8 cellular contexts compared by ENCODE assay signal in the genomic region with DNA sequence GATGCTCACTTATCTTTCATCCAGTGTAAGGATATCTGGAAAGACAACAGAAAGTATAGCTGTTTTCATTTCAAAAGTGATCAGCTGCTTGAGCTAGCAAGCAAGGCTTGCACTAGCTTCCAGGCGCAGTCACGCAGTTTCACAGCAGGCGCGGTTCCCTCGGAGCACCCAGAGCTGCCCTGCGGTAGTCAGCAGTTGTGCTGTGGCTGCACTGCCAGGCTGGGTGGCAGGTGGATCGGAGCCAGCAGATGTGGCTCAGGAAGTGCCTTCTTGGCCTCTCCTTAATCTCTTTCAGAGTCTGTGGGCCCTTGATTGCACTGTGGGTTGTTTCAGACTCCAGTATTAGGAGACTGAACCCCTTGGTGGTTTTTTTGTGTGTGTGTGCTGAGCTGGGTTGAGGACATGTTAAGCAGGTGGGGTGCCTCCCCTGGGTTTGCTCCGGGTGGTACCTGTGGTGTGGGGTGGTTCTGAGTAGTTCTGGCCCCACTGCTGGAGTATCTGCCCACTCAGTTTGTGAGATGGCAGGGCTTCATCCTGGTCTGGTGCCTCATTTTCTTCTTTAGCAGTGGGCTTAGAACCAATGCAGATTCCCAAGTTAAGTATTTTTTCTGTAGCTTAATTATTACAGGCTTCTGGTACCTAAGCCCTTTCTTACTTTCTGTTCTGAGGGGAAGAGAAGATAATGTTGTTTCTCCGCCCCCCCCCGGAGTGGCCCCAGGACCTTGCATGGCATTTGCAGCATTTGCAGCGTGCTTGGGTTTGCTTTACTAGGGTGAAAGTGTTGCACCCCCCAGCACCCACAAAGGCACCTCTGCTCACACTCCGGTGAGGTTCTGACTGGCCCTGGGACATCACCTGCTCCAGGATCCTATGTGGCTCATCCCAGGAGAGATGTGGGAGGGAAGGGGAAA. TPM values are rescaled to one million over a fixed set of nuclear protein-coding genes. Genes with fewer than 3 reads are reported as not detected.
DNase-seq lines count a peak whose midpoint lies in the region; ATAC-seq, FAIRE-seq and TF ChIP-seq lines count a peak whose summit lies in the region.

No MANE protein-coding gene starts in this region.

- H3K4me3 ChIP-seq in GM12878 (peak overlapping the region; percentile 30; the same call in 1 of the 2 replicates), Karpas-422 (ENCODE audit: low read length) (no peak overlapping the region)

- peaks cover 98% of the 10 kb centered on the region for H3K79me2 ChIP-seq in GM12878 (ENCODE audit: control insufficient read depth, insufficient read depth, low read length)
- H3K79me2 ChIP-seq in Karpas-422 (ENCODE audit: low read length) = peaks cover 98% of the 10 kb centered on the region

- peak overlapping the region; percentile 59 for H3K9ac ChIP-seq in GM12878 (ENCODE audit: control insufficient read depth, insufficient read depth, low read length)
- H3K9ac ChIP-seq in Karpas-422 (ENCODE audit: low read length) = no peak overlapping the region

- H4K20me1 ChIP-seq in GM12878 (ENCODE audit: control insufficient read depth, insufficient read depth) (no peaks in the 10 kb centered on the region), Karpas-422 (ENCODE audit: insufficient read depth, low read depth, low read length) (peaks cover 29% of the 10 kb centered on the region; the same call in 1 of the 2 replicates)

- WGBS in GM12878 (ENCODE audit: insufficient coverage, insufficient replicate concordance, low lambda C conversion rate, missing lambda C conversion rate) = 59% methylated on average over 12 of the region's 12 CpGs

- intact Hi-C loops in GM12878 (cut with micrococcal nuclease; ENCODE audit: unreplicated experiment) = loop anchor here (2.0 kb wide), 1 partner anchor 17 kb away; a partner anchor contains a TSS

- no TSS peak for BruUV-seq in GM12878 (replicated peaks; lab: Mats Ljungman, UMichigan)

- H3K9me3 Mint-ChIP-seq in stimulated activated memory B cell treated with anti-CD40 and anti-IgM and Interleukin-4, amounts not matched to agents 10 μg/mL and 1 μg/mL and 100 μg/mL, for 72 hours = no peaks in the 10 kb centered on the region

- no peaks in the 10 kb centered on the region for H3K9me2 ChIP-seq in Karpas-422 (replicated peaks; ENCODE audit: insufficient read depth, low read length)

- SMC1A ChIA-PET in GM12878 (lab: Charles Lee; ENCODE audit: uncharacterized antibody, unreplicated experiment) = interaction anchor here (0.9 to 4.8 kb wide), 11 partner anchors 7 to 235 kb away, joined by 3 to 41 read pairs (median 8); a partner anchor contains a TSS

- H3K36me3 ChIP-seq in GM12878 (ENCODE audit: control insufficient read depth in 2 of 2, insufficient read depth in 2 of 2, low read length in 1 of 2) (peaks cover 5 to 17% of the 10 kb centered on the region in 2 experiments; a peak in 3 of 4 replicates), Karpas-422 (ENCODE audit: insufficient read depth, low read length) (no peaks in the 10 kb centered on the region)

- in situ Hi-C loops in GM12878 (cut with MboI) = loop anchor here (10.0 kb wide), 3 partner anchors 355 to 975 kb away; a partner anchor contains a TSS

- H2AFZ ChIP-seq in GM12878 (ENCODE audit: control insufficient read depth, low read depth, low read length) = no peak overlapping the region
- no peak overlapping the region for H2AFZ ChIP-seq in Karpas-422 (ENCODE audit: low read length)

- FAIRE-seq in GM12878 (lab: Jason Lieb, UNC) = no peak

- H3K4me2 ChIP-seq in GM12878 (ENCODE audit: control insufficient read depth, insufficient read depth) = peak overlapping the region; percentile 76
- H3K4me2 ChIP-seq in Karpas-422 (ENCODE audit: low read depth, low read length, poor library complexity, severe bottlenecking) = no peak overlapping the region

- H3K4me3 Mint-ChIP-seq in stimulated activated memory B cell treated with anti-CD40 and anti-IgM and Interleukin-4, amounts not matched to agents 10 μg/mL and 1 μg/mL and 100 μg/mL, for 72 hours = peak overlapping the region; percentile 13

- TF ChIP-seq CTCF in GM12878 (IDR thresholded peaks at IDR 0.05 in 2 of 3, conservative IDR thresholded peaks at IDR 0.05 in 1 of 3; ENCODE audit: control insufficient read depth in 2 of 3, extremely low read depth in 1 of 3, insufficient read depth in 1 of 3, low read depth in 3 of 3, low read length in 3 of 3) = no peak

- peaks cover 87% of the 10 kb centered on the region for H3K4me1 Mint-ChIP-seq in stimulated activated memory B cell treated with anti-CD40 and anti-IgM and Interleukin-4, amounts not matched to agents 10 μg/mL and 1 μg/mL and 100 μg/mL, for 72 hours

- no peaks in the 10 kb centered on the region for H3K27me3 Mint-ChIP-seq in stimulated activated memory B cell treated with anti-CD40 and anti-IgM and Interleukin-4, amounts not matched to agents 10 μg/mL and 1 μg/mL and 100 μg/mL, for 72 hours

- no peak overlapping the region for H3K27ac Mint-ChIP-seq in stimulated activated memory B cell treated with anti-CD40 and anti-IgM and Interleukin-4, amounts not matched to agents 10 μg/mL and 1 μg/mL and 100 μg/mL, for 72 hours

- no peak for TF ChIP-seq RAD21 in GM12878 (IDR thresholded peaks at IDR 0.05; ENCODE audit: insufficient read depth, low read depth, low read length)

- H3K4me1 ChIP-seq in GM12878 (ENCODE audit: control insufficient read depth, insufficient read depth, low read length) (peaks cover 69% of the 10 kb centered on the region), Karpas-422 (ENCODE audit: low read length) (peaks cover 45% of the 10 kb centered on the region)

- H3K27ac ChIP-seq in GM12878 (ENCODE audit: control insufficient read depth, insufficient read depth) (peak overlapping the region; percentile 84), Karpas-422 (ENCODE audit: low read length) (no peak overlapping the region)

- H3K9me3 ChIP-seq in GM12878 (replicated peaks; ENCODE audit: control insufficient read depth, insufficient read depth, low read length) = no peaks in the 10 kb centered on the region
- no peaks in the 10 kb centered on the region for H3K9me3 ChIP-seq in Karpas-422 (ENCODE audit: low read length)

- CTCF ChIA-PET in GM12878 (lab: Yijun Ruan, JAX) = interaction anchor here (0.6 to 4.5 kb wide), 10 partner anchors 7 to 112 kb away, joined by 3 to 17 read pairs (median 4); no protein-coding TSS in a partner anchor

- POLR2A ChIA-PET in GM12878 (lab: Charles Lee) = interaction anchor here (0.6 to 5.4 kb wide), 8 partner anchors 7 to 497 kb away, joined by 3 to 35 read pairs (median 4); no protein-coding TSS in a partner anchor

- DNase-seq in NCI-H82 (lab: John Stamatoyannopoulos, UW) (peak; percentile 57), NCI-H82 treated with DMSO at 0.1 percent for 48 hours (lab: John Stamatoyannopoulos, UW; ENCODE audit: unreplicated experiment) (no peak), RPMI8226 (peak; percentile 91), GM12878 (ENCODE audit: low read depth, low spot score) (no peak), cortex of kidney (lab: John Stamatoyannopoulos, UW) (no peak), Karpas-422 (no peak), SK-N-DZ (ENCODE audit: low spot score) (no peak)

- H3K27me3 ChIP-seq in GM12878 (replicated peaks in 1 of 2; ENCODE audit: control insufficient read depth in 2 of 2, insufficient read depth in 2 of 2, low read length in 1 of 2) (no peaks in the 10 kb centered on the region), Karpas-422 (ENCODE audit: low read length) (no peaks in the 10 kb centered on the region)

- RAD21 ChIA-PET in GM12878 (lab: Charles Lee; ENCODE audit: unreplicated experiment) = interaction anchor here (0.6 to 5.3 kb wide), 10 partner anchors 10 to 1254 kb away, joined by 3 to 32 read pairs (median 4); a partner anchor contains a TSS

- peak; percentile 28 for ATAC-seq in GM12878
- no peak for ATAC-seq in stimulated activated memory B cell treated with anti-CD40 and anti-IgM and Interleukin-4, amounts not matched to agents 10 μg/mL and 1 μg/mL and 100 μg/mL, for 72 hours

- TF ChIP-seq POLR2A in GM12878 (IDR thresholded peaks at IDR 0.05; ENCODE audit: low read depth, low read length) = 0 out of 2 replicates have a peak, but pooled peaks have one; percentile 36

- no peak for TF ChIP-seq EP300 in GM12878 (IDR thresholded peaks at IDR 0.05; ENCODE audit: borderline replicate concordance in 1 of 2, control insufficient read depth in 1 of 2, low read depth in 2 of 2, low read length in 2 of 2)

- peaks cover 50% of the 10 kb centered on the region for H3K36me3 Mint-ChIP-seq in stimulated activated memory B cell treated with anti-CD40 and anti-IgM and Interleukin-4, amounts not matched to agents 10 μg/mL and 1 μg/mL and 100 μg/mL, for 72 hours

RNA-seq across cellular contexts. Expression of a gene that starts 16.4 kb away (rescaled TPM):
- total RNA-seq in GM12878 (2013; cell fraction: nucleolus; rRNA removed) = 184 and 188 TPM in 2 replicates
- total RNA-seq in GM12878 (2014; rRNA removed) (15.4 and 18.3 TPM in 2 replicates), GM12878 (2014; rRNA removed; fragmentation: Illumina TruSeq; extraction: Trizol) (14.4 and 18.4 TPM in 2 replicates), GM12878 (2021) (26.1 and 30.6 TPM in 2 replicates)
- polyA plus RNA-seq in GM12878 (2011; ENCODE audit: low read depth) = 13.0 TPM
- polyA plus RNA-seq in GM12878 (2011; rRNA removed) (8.7 and 10.5 TPM in 2 replicates), GM12878 (2014; fragmentation: Illumina TruSeq; extraction: Trizol) (18.4 and 27.5 TPM in 2 replicates), GM12878 (2014; fragmentation: Nextera tagmentation; extraction: Ambion mirVana) (1 to 10 TPM; 1.4 to 2.8 TPM), GM12878 (2014; rRNA removed) (25.8 and 28.7 TPM in 2 replicates), GM12878 (2016; fragmentation: Nextera tagmentation; extraction: Ambion mirVana) (1 to 10 TPM; 2.5 to 3.4 TPM)
- polyA plus RNA-seq in GM12878 (2011; cell fraction: cytosol; rRNA removed) = 7.8 and 8.6 TPM in 2 replicates
- 101 and 119 TPM in 2 replicates for polyA plus RNA-seq in GM12878 (2011; cell fraction: nucleus; rRNA removed)
- 23.9 and 25.8 TPM in 2 replicates for polyA plus RNA-seq in GM12878 (2012)
- 20.3 and 25.2 TPM in 2 replicates for polyA minus RNA-seq in GM12878 (2011; rRNA and poly(A)+ RNA removed)
- 11.1 and 12.5 TPM in 2 replicates for polyA minus RNA-seq in GM12878 (2011; cell fraction: cytosol; rRNA and poly(A)+ RNA removed)
- 49.2 and 70.5 TPM in 2 replicates for polyA minus RNA-seq in GM12878 (2011; cell fraction: nucleus; rRNA and poly(A)+ RNA removed)
- 38.1 and 45.3 TPM in 2 replicates for total RNA-seq in Karpas-422 (2014; rRNA removed; shearing (Covaris generic); ENCODE audit: low replicate concordance)
- polyA plus RNA-seq in SK-N-DZ (2014; cell fraction: cytosol; rRNA removed) = 11.5 and 16.6 TPM in 2 replicates
- 57.7 and 92.4 TPM in 2 replicates for polyA plus RNA-seq in SK-N-DZ (2014; cell fraction: nucleus; rRNA removed)

Comparison
In these comparisons a context has a peak if more than half of its experiments do, and no peak if none do; other contexts are left out.
1. DNase-seq: peak in NCI-H82 (single experiment) and RPMI8226 (single experiment); none in NCI-H82 treated with DMSO at 0.1 percent for 48 hours (single experiment), GM12878 (single experiment), cortex of kidney (single experiment), Karpas-422 (single experiment) and SK-N-DZ (single experiment).